ENCODE assay signal across 18 cellular contexts in genomic region chr14:24843999-24844398, GRCh38.
DNase-seq lines count a peak whose midpoint lies in the region; ATAC-seq, FAIRE-seq and TF ChIP-seq lines count a peak whose summit lies in the region.
"Had no signal": no experiment of that assay in that cellular context is flagged by ENCODE, and none has a peak within 500 bp of the region (broad histone marks: within the 10 kb centered on the region; RNA-seq: fewer than 3 reads in every experiment).

No MANE protein-coding gene starts in this region.

- H3K36me3 Mint-ChIP-seq in HFFc6 (ENCODE audit: low read depth) = no peaks in the 10 kb centered on the region

- POLR2A ChIA-PET in HepG2 (lab: Yijun Ruan, JAX) = no interaction called here

- no peak overlapping the region for H3K27ac Mint-ChIP-seq in HFFc6
- H3K27ac Mint-ChIP-seq: CD4-positive, alpha-beta T cell; GM23338 had no signal

- no peak overlapping the region for H3K27ac ChIP-seq in HepG2 (ENCODE audit: extremely low read length, insufficient read depth, low read length)
- H3K27ac ChIP-seq in right lobe of liver = no peak overlapping the region
- H3K27ac ChIP-seq in lower lobe of right lung = peak overlapping the region; percentile 26
- peak overlapping the region; percentile 30 for H3K27ac ChIP-seq in smooth muscle cell (ENCODE audit: low read depth)
- H3K27ac ChIP-seq in brain microvascular endothelial cell = no peak overlapping the region
- H3K27ac ChIP-seq: 22Rv1, A549, C4-2B had no signal

- DNase-seq in HepG2 (ENCODE audit: low spot score) (no peak), right lobe of liver (no peak), lower lobe of right lung (no peak), smooth muscle cell (lab: John Stamatoyannopoulos, UW; ENCODE audit: unreplicated experiment) (no peak), brain microvascular endothelial cell (no peak), HFFc6 (no peak)
- no peak for DNase-seq in activated CD8-positive, alpha-beta memory T cell treated with anti-CD3 and anti-CD28 coated beads for 24 hours
- DNase-seq: Caco-2; CD4-positive, alpha-beta T cell; H7 had no signal

- TF ChIP-seq CTCF in HepG2 (CRISPR knock-in tag; IDR thresholded peaks at IDR 0.05) (no peak), right lobe of liver (IDR thresholded peaks at IDR 0.05) (no peak), lower lobe of right lung (IDR thresholded peaks at IDR 0.05) (no peak), smooth muscle cell (IDR thresholded peaks at IDR 0.05; ENCODE audit: borderline replicate concordance, insufficient read depth, poor library complexity, severe bottlenecking) (no peak), brain microvascular endothelial cell (IDR thresholded peaks at IDR 0.05; ENCODE audit: low read depth, low read length, missing control alignments) (no peak), HFFc6 (IDR thresholded peaks at IDR 0.05) (no peak)

- H2AFZ ChIP-seq in HepG2 (ENCODE audit: low read length) (no peak overlapping the region), smooth muscle cell (ENCODE audit: low read depth) (no peak overlapping the region)
- H2AFZ ChIP-seq: GM23338 had no signal

- FAIRE-seq in HepG2 (lab: Jason Lieb, UNC) = no peak
- FAIRE-seq: A549, D721Med, G401.6, GM12891 had no signal

- 95% methylated on average over 5 of the region's 5 CpGs for WGBS in HepG2 (ENCODE audit: low lambda C conversion rate)
- 93% methylated on average over 4 of the region's 5 CpGs for WGBS in right lobe of liver (ENCODE audit: insufficient coverage, low coverage, low lambda C conversion rate, missing lambda C conversion rate)
- WGBS in smooth muscle cell (ENCODE audit: low lambda C conversion rate) = 90% methylated on average over 5 of the region's 5 CpGs

- H3K9ac ChIP-seq in HepG2 (ENCODE audit: insufficient read depth, low read depth, low read length) (no peak overlapping the region), smooth muscle cell (ENCODE audit: low read depth) (no peak overlapping the region)

- peaks cover 53% of the 10 kb centered on the region for H3K4me1 ChIP-seq in HepG2 (ENCODE audit: insufficient read depth, low read length)
- H3K4me1 ChIP-seq in right lobe of liver = peaks cover 0 to 18% (median 5%) of the 10 kb centered on the region in 4 donors
- peaks cover 4% of the 10 kb centered on the region for H3K4me1 ChIP-seq in lower lobe of right lung
- H3K4me1 ChIP-seq in smooth muscle cell (ENCODE audit: low read depth) = peaks cover 11% of the 10 kb centered on the region

- H3K4me3 ChIP-seq in HepG2 (replicated peaks in 1 of 3; ENCODE audit: insufficient read depth in 1 of 3, low read depth in 2 of 3, low read length in 3 of 3) (no peak overlapping the region), right lobe of liver (no peak overlapping the region), lower lobe of right lung (no peak overlapping the region), smooth muscle cell (no peak overlapping the region), brain microvascular endothelial cell (ENCODE audit: low read depth, low read length) (no peak overlapping the region)
- H3K4me3 ChIP-seq: A549, GM23338 had no signal

- in situ Hi-C loops in HepG2 (cut with HindIII; ENCODE audit: extremely low pct_ligation_motif_present, low pct_unique_long_range_greater_than_20kb) = no loop called here
- in situ Hi-C loops in brain microvascular endothelial cell (cut with HindIII; ENCODE audit: low pct_ligation_motif_present, low sequenced_read_pairs) = no loop called here

- peaks cover 49% of the 10 kb centered on the region for H3K4me1 Mint-ChIP-seq in HFFc6 (ENCODE audit: low read depth)

- ATAC-seq in HepG2 (no peak), right lobe of liver (no peak), lower lobe of right lung (no peak)
- ATAC-seq: A549, GM23338, HCT116 had no signal

- TF ChIP-seq EP300 in HepG2 (IDR thresholded peaks at IDR 0.05; ENCODE audit: low read depth in 2 of 2, low read length in 2 of 2) = no peak
- TF ChIP-seq EP300 in HepG2 (CRISPR knock-in tag; IDR thresholded peaks at IDR 0.05; ENCODE audit: borderline replicate concordance) = no peak

- intact Hi-C loops in HepG2 (cut with micrococcal nuclease; ENCODE audit: unreplicated experiment) (loop anchor here (5.0 kb wide), 1 partner anchor 37 kb away; no protein-coding TSS in a partner anchor), right lobe of liver (cut with DNase I) (no loop called here), lower lobe of right lung (cut with DNase I) (no loop called here)

- TF ChIP-seq POLR2A in HepG2 (IDR thresholded peaks at IDR 0.05; ENCODE audit: insufficient read depth in 1 of 2, low read depth in 2 of 2, low read length in 2 of 2) = no peak
- TF ChIP-seq POLR2A in right lobe of liver (IDR thresholded peaks at IDR 0.05) = no peak

- no peaks in the 10 kb centered on the region for H3K79me2 ChIP-seq in HepG2 (ENCODE audit: insufficient read depth, low read length)
- H3K79me2 ChIP-seq in smooth muscle cell (ENCODE audit: low read depth) = no peaks in the 10 kb centered on the region

- peaks cover 22% of the 10 kb centered on the region for H3F3A ChIP-seq in smooth muscle cell (ENCODE audit: low read depth)

- H3K27me3 Mint-ChIP-seq in HFFc6 (ENCODE audit: insufficient read depth) = no peaks in the 10 kb centered on the region; the same call in 1 of the 2 replicates

- H3K9me3 Mint-ChIP-seq in HFFc6 = no peaks in the 10 kb centered on the region
- H3K9me3 Mint-ChIP-seq: CD4-positive, alpha-beta T cell; GM23338 had no signal

- no peak overlapping the region for H3K4me3 Mint-ChIP-seq in HFFc6
- H3K4me3 Mint-ChIP-seq: CD4-positive, alpha-beta T cell; GM23338 had no signal

- no TSS peak for BruUV-seq in HepG2 (replicated peaks; lab: Mats Ljungman, UMichigan)

- no peaks in the 10 kb centered on the region for H4K20me1 ChIP-seq in HepG2 (ENCODE audit: insufficient read depth, low read length)
- peaks cover 9% of the 10 kb centered on the region for H4K20me1 ChIP-seq in smooth muscle cell (ENCODE audit: low read depth)

- no peak for TF ChIP-seq RAD21 in HepG2 (CRISPR knock-in tag; IDR thresholded peaks at IDR 0.05)

- H3K9me3 ChIP-seq in HepG2 (ENCODE audit: low read length) (no peaks in the 10 kb centered on the region), right lobe of liver (no peaks in the 10 kb centered on the region), lower lobe of right lung (no peaks in the 10 kb centered on the region), smooth muscle cell (replicated peaks; ENCODE audit: low read depth) (no peaks in the 10 kb centered on the region)
- H3K9me3 ChIP-seq: A549, Caco-2 had no signal

- H3K4me2 ChIP-seq in HepG2 (ENCODE audit: low read depth, low read length) (no peak overlapping the region), smooth muscle cell (no peak overlapping the region)
- H3K4me2 ChIP-seq: A549, GM23338 had no signal

- H3K36me3 ChIP-seq in HepG2 (replicated peaks in 1 of 2; ENCODE audit: control insufficient read depth in 1 of 2, insufficient read depth in 2 of 2, low read length in 2 of 2) (no peaks in the 10 kb centered on the region), right lobe of liver (no peaks in the 10 kb centered on the region), lower lobe of right lung (no peaks in the 10 kb centered on the region), smooth muscle cell (ENCODE audit: low read depth) (peaks cover 7% of the 10 kb centered on the region), brain microvascular endothelial cell (replicated peaks) (no peaks in the 10 kb centered on the region)

- no peaks in the 10 kb centered on the region for H3K27me3 ChIP-seq in HepG2 (ENCODE audit: control insufficient read depth in 1 of 2, insufficient read depth in 2 of 2, low read length in 2 of 2)
- H3K27me3 ChIP-seq in right lobe of liver = no peaks in the 10 kb centered on the region
- no peaks in the 10 kb centered on the region for H3K27me3 ChIP-seq in lower lobe of right lung (ENCODE audit: low read depth)
- H3K27me3 ChIP-seq in smooth muscle cell (ENCODE audit: low read depth) = no peaks in the 10 kb centered on the region
- no peaks in the 10 kb centered on the region for H3K27me3 ChIP-seq in brain microvascular endothelial cell (replicated peaks)

- CTCF ChIA-PET in HepG2 (lab: Yijun Ruan, JAX; ENCODE audit: low intra/inter-chr PET ratio, low total read pairs) = no interaction called here

TF ChIP-seq in HepG2, 621 proteins besides CTCF, POLR2A, EP300 and RAD21 (continues in another document):
- 0 out of 4 replicates have a peak, but pooled peaks of 1 of the 2 experiments have one; percentile 14 for TF ChIP-seq REST (IDR thresholded peaks at IDR 0.05; ENCODE audit: borderline replicate concordance in 1 of 2, low read depth in 1 of 2, low read length in 2 of 2)

Comparison
In these comparisons a context has a peak if more than half of its experiments do, and no peak if none do; other contexts are left out.
1. H3K27ac ChIP-seq: peak in lower lobe of right lung (single experiment) and smooth muscle cell (single experiment); none in HepG2 (single experiment), right lobe of liver (0 of 3) and brain microvascular endothelial cell (single experiment).